Comparison of ENCODE assay signal across 15 cellular contexts in the genomic region with DNA sequence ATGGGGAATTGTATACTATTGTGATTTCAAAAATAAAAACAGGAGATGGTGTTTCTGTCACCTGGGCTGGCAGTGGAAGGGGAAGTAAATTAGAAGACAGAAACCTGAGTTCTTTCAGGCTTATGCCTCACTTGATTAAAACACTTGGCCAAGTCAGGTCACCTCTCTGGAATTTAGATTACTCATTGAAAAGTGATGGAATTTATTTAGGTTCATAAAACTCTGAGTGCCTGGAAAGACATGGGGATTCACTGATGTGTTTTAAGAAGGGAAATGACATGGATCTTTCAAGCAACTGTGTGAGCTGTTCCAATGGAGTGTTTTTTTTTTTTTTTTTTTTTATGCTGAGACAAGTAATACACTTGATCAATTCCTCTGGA.
DNase-seq lines count a peak whose midpoint lies in the region; FAIRE-seq and TF ChIP-seq lines count a peak whose summit lies in the region.
"Had no signal": no experiment of that assay in that cellular context is flagged by ENCODE, and none has a peak within 500 bp of the region (broad histone marks: within the 10 kb centered on the region; RNA-seq: fewer than 3 reads in every experiment).

No MANE protein-coding gene starts in this region.

- CTCF ChIA-PET in BJ (lab: Yijun Ruan, JAX) (interaction anchor here (0.6 to 1.1 kb wide), 3 partner anchors 9 to 973 kb away, joined by 3 to 6 read pairs (median 3); no protein-coding TSS in a partner anchor), A673 (lab: Charles Lee) (no interaction called here)

- DNase-seq in BJ (ENCODE audit: low read depth) (peak; percentile 82), LoVo (ENCODE audit: low spot score) (peak; percentile 47), bronchial epithelial cell (ENCODE audit: low read depth) (peak; percentile 93), mesenchymal stem cell (no peak), hypothalamus (lab: John Stamatoyannopoulos, UW) (no peak), A673 (ENCODE audit: low spot score) (no peak), NCI-H510A treated with DMSO at 0.1 percent for 48 hours (lab: John Stamatoyannopoulos, UW) (no peak), MV-4-11 (lab: John Stamatoyannopoulos, UW) (no peak)
- DNase-seq: activated T-cell treated with anti-CD3 and anti-CD28 coated beads, Interleukin-2, amount 50 U/mL, for 72 hours; DMS79; immature natural killer cell; NCI-H1092; tibial artery had no signal

- no peak overlapping the region for H3K23ac ChIP-seq in mesenchymal stem cell (ENCODE audit: low read length in 2 of 2)

- no peaks in the 10 kb centered on the region for H3K36me3 ChIP-seq in BJ (ENCODE audit: control insufficient read depth, insufficient read depth, low read length)
- no peaks in the 10 kb centered on the region for H3K36me3 ChIP-seq in bronchial epithelial cell (ENCODE audit: control insufficient read depth, insufficient read depth, low read length)
- H3K36me3 ChIP-seq in mesenchymal stem cell (ENCODE audit: control insufficient read depth in 1 of 2, insufficient read depth in 2 of 2, low read depth in 1 of 2, low read length in 2 of 2): no peaks in the 10 kb centered on the region
- H3K36me3 ChIP-seq in A673 (ENCODE audit: insufficient read depth, low read length, poor library complexity, severe bottlenecking): no peaks in the 10 kb centered on the region
- H3K36me3 ChIP-seq: BLaER1 treated with 17β-estradiol and CSF1 and Interleukin-3, amounts not matched to agents 10 nM and 100 nM; tibial artery had no signal

- no peak overlapping the region for H4K8ac ChIP-seq in mesenchymal stem cell (ENCODE audit: low read length)

- H3K4me1 ChIP-seq in mesenchymal stem cell (ENCODE audit: control insufficient read depth, insufficient read depth, low read depth, low read length) (peaks cover 5% of the 10 kb centered on the region), A673 (ENCODE audit: insufficient read depth, low read length, poor library complexity, severe bottlenecking) (no peaks in the 10 kb centered on the region)
- H3K4me1 ChIP-seq: BLaER1 treated with 17β-estradiol and CSF1 and Interleukin-3, amounts not matched to agents 10 nM and 100 nM had no signal

- H3K27me3 ChIP-seq in BJ (ENCODE audit: control insufficient read depth, insufficient read depth, low read length) (no peaks in the 10 kb centered on the region), bronchial epithelial cell (ENCODE audit: control insufficient read depth, insufficient read depth, low read length) (no peaks in the 10 kb centered on the region), mesenchymal stem cell (ENCODE audit: control insufficient read depth in 1 of 2, insufficient read depth in 1 of 2, low read length in 2 of 2) (no peaks in the 10 kb centered on the region), A673 (replicated peaks; ENCODE audit: insufficient read depth, low read depth, low read length, poor library complexity) (peaks cover 3% of the 10 kb centered on the region)
- H3K27me3 ChIP-seq: BLaER1 treated with 17β-estradiol and CSF1 and Interleukin-3, amounts not matched to agents 10 nM and 100 nM; tibial artery had no signal

- H3K79me1 ChIP-seq in mesenchymal stem cell (replicated peaks; ENCODE audit: low read length, poor library complexity, severe bottlenecking): no peaks in the 10 kb centered on the region

- BruUV-seq in A673 (replicated peaks; lab: Mats Ljungman, UMichigan): no TSS peak

- H2BK15ac ChIP-seq in mesenchymal stem cell (ENCODE audit: low read depth, poor library complexity, severe bottlenecking): no peak overlapping the region

- H3K14ac ChIP-seq in mesenchymal stem cell (ENCODE audit: low read length in 2 of 2): no peak overlapping the region

- no peak overlapping the region for H4K91ac ChIP-seq in mesenchymal stem cell (ENCODE audit: low read length)

- no peak overlapping the region for H2BK120ac ChIP-seq in mesenchymal stem cell (ENCODE audit: low read depth, low read length)

- H2BK12ac ChIP-seq in mesenchymal stem cell (ENCODE audit: low read length in 2 of 2): no peak overlapping the region

- H3K4ac ChIP-seq in mesenchymal stem cell (ENCODE audit: low read depth in 1 of 2, low read length in 2 of 2): no peak overlapping the region

- no peak overlapping the region for H3K18ac ChIP-seq in mesenchymal stem cell (ENCODE audit: low read depth in 1 of 2, low read length in 2 of 2)

- no peaks in the 10 kb centered on the region for H3K9me3 ChIP-seq in mesenchymal stem cell (ENCODE audit: control insufficient read depth, low read length)
- no peaks in the 10 kb centered on the region for H3K9me3 ChIP-seq in A673 (ENCODE audit: low read depth, low read length, poor library complexity, severe bottlenecking)
- H3K9me3 ChIP-seq: BLaER1 treated with 17β-estradiol and CSF1 and Interleukin-3, amounts not matched to agents 10 nM and 100 nM; tibial artery had no signal

- no peak overlapping the region for H2BK5ac ChIP-seq in mesenchymal stem cell (ENCODE audit: low read depth, low read length, poor library complexity, severe bottlenecking)

- no peak overlapping the region for H3K9ac ChIP-seq in mesenchymal stem cell (ENCODE audit: low read length)
- H3K9ac ChIP-seq: BLaER1 treated with 17β-estradiol and CSF1 and Interleukin-3, amounts not matched to agents 10 nM and 100 nM had no signal

- H2AFZ ChIP-seq in mesenchymal stem cell (ENCODE audit: low read depth, low read length): no peak overlapping the region

- no peak for FAIRE-seq in bronchial epithelial cell (lab: Jason Lieb, UNC)
- FAIRE-seq: GM12878 had no signal

- POLR2A ChIA-PET in BJ (lab: Charles Lee) (interaction anchor here (0.6 kb wide), 3 partner anchors 10 to 89 kb away, joined by 4 to 6 read pairs (median 5); no protein-coding TSS in a partner anchor), A673 (lab: Charles Lee; ENCODE audit: low non-redundant PET) (interaction anchor here (0.7 kb wide), 1 partner anchor 571 kb away, joined by 3 read pairs; no protein-coding TSS in a partner anchor)

- no peak overlapping the region for H3K4me2 ChIP-seq in mesenchymal stem cell (ENCODE audit: low read length, poor library complexity, severe bottlenecking)
- H3K4me2 ChIP-seq: BLaER1 treated with 17β-estradiol and CSF1 and Interleukin-3, amounts not matched to agents 10 nM and 100 nM had no signal

- H3K27ac ChIP-seq in mesenchymal stem cell (ENCODE audit: low read length, poor library complexity, severe bottlenecking): peak overlapping the region; percentile 86
- no peak overlapping the region for H3K27ac ChIP-seq in A673 (ENCODE audit: low read depth, low read length, poor library complexity, severe bottlenecking)
- H3K27ac ChIP-seq: BLaER1 treated with 17β-estradiol and CSF1 and Interleukin-3, amounts not matched to agents 10 nM and 100 nM; tibial artery had no signal

- H3K4me3 ChIP-seq in BJ (ENCODE audit: low read depth, low read length) (no peak overlapping the region), bronchial epithelial cell (ENCODE audit: low read depth, low read length) (no peak overlapping the region), mesenchymal stem cell (ENCODE audit: insufficient read depth in 1 of 2, low read depth in 1 of 2, low read length in 2 of 2) (no peak overlapping the region), A673 (ENCODE audit: low read depth, low read length, poor library complexity, severe bottlenecking) (no peak overlapping the region)
- H3K4me3 ChIP-seq: BLaER1 treated with 17β-estradiol and CSF1 and Interleukin-3, amounts not matched to agents 10 nM and 100 nM; GM12878; tibial artery had no signal

- TF ChIP-seq CTCF in BJ (IDR thresholded peaks at IDR 0.05; ENCODE audit: insufficient read depth, low read depth, low read length) (no peak), bronchial epithelial cell (IDR thresholded peaks at IDR 0.05; ENCODE audit: insufficient read depth, low read length, severe bottlenecking) (no peak), A673 (conservative IDR thresholded peaks at IDR 0.05; ENCODE audit: low read depth, low read length) (no peak)

- intact Hi-C loops in A673 (cut with micrococcal nuclease; ENCODE audit: unreplicated experiment): no loop called here

- no peak overlapping the region for H2AK5ac ChIP-seq in mesenchymal stem cell (ENCODE audit: low read length, severe bottlenecking)

Comparison
In these comparisons a context has a peak if more than half of its experiments do, and no peak if none do; other contexts are left out.
1. DNase-seq: peak in BJ (single experiment), LoVo (single experiment) and bronchial epithelial cell (single experiment); none in mesenchymal stem cell (single experiment), hypothalamus (0 of 51), A673 (single experiment), NCI-H510A treated with DMSO at 0.1 percent for 48 hours (single experiment) and MV-4-11 (single experiment).